27 cellular contexts compared by ENCODE assay signal in genomic region chr11:1988174-1988573, GRCh38. TPM values are rescaled to one million over a fixed set of nuclear protein-coding genes. Genes with fewer than 3 reads are reported as not detected.
"Had no signal": no experiment of that assay in that cellular context is flagged by ENCODE, and none has a peak within 500 bp of the region (broad histone marks: within the 10 kb centered on the region; RNA-seq: fewer than 3 reads in every experiment).

No MANE protein-coding gene starts in this region.

- H3K9me3 Mint-ChIP-seq: activated CD4-positive, alpha-beta memory T cell treated with anti-CD3 and anti-CD28 coated beads for 36 hours; activated CD4-positive, alpha-beta T cell treated with anti-CD3 and anti-CD28 coated beads, Interleukin-2, amount 10 ng/mL, durations not matched to agents 24 days and 14 days; activated T-cell treated with anti-CD3 and anti-CD28 coated beads, Interleukin-2, amount 50 U/mL, for 24 hours; activated T-cell treated with anti-CD3 and anti-CD28 coated beads, Interleukin-2, amount 50 U/mL, for 72 hours had no signal

- H3K4me1 Mint-ChIP-seq: activated CD4-positive, alpha-beta T cell treated with anti-CD3 and anti-CD28 coated beads for 36 hours; activated CD4-positive, alpha-beta T cell treated with anti-CD3 and anti-CD28 coated beads, Interleukin-2, amount 10 ng/mL, durations not matched to agents 24 days and 14 days had no signal

- H3K4me3 Mint-ChIP-seq: activated CD4-positive, alpha-beta memory T cell treated with anti-CD3 and anti-CD28 coated beads for 36 hours; activated CD4-positive, alpha-beta T cell treated with anti-CD3 and anti-CD28 coated beads for 36 hours; activated CD4-positive, alpha-beta T cell treated with anti-CD3 and anti-CD28 coated beads, Interleukin-2, amount 10 ng/mL, durations not matched to agents 24 days and 14 days; activated naive CD8-positive, alpha-beta T cell; activated T-cell treated with anti-CD3 and anti-CD28 coated beads, Interleukin-2, amount 50 U/mL, for 24 hours; activated T-cell treated with anti-CD3 and anti-CD28 coated beads, Interleukin-2, amount 50 U/mL, for 72 hours had no signal

- H3K36me3 ChIP-seq: colonic mucosa, esophagus squamous epithelium, gastroesophageal sphincter had no signal

- H3K36me3 Mint-ChIP-seq: activated CD4-positive, alpha-beta memory T cell treated with anti-CD3 and anti-CD28 coated beads for 36 hours; activated naive CD8-positive, alpha-beta T cell had no signal

- H3K27me3 ChIP-seq: colonic mucosa, esophagus squamous epithelium, gastroesophageal sphincter had no signal

- H3K27me3 Mint-ChIP-seq: activated CD4-positive, alpha-beta memory T cell treated with anti-CD3 and anti-CD28 coated beads for 36 hours; activated CD4-positive, alpha-beta T cell treated with anti-CD3 and anti-CD28 coated beads for 36 hours; activated CD4-positive, alpha-beta T cell treated with anti-CD3 and anti-CD28 coated beads, Interleukin-2, amount 10 ng/mL, durations not matched to agents 24 days and 14 days; activated naive CD8-positive, alpha-beta T cell; activated T-cell treated with anti-CD3 and anti-CD28 coated beads, Interleukin-2, amount 50 U/mL, for 24 hours had no signal

- H3K4me1 ChIP-seq: colonic mucosa, esophagus squamous epithelium, gastroesophageal sphincter had no signal

- ATAC-seq: activated CD4-positive, alpha-beta T cell treated with anti-CD3 and anti-CD28 coated beads for 36 hours; activated T-cell treated with anti-CD3 and anti-CD28 coated beads, Interleukin-2, amount 50 U/mL, for 72 hours; gastroesophageal sphincter had no signal

- FAIRE-seq: astrocyte, endometrium, endothelial cell of umbilical vein had no signal

- H3K4me3 ChIP-seq: colonic mucosa, esophagus squamous epithelium, gastroesophageal sphincter had no signal

- H3K9me3 ChIP-seq: colonic mucosa, esophagus squamous epithelium, gastroesophageal sphincter had no signal

- DNase-seq: activated CD4-positive, alpha-beta memory T cell treated with anti-CD3 and anti-CD28 coated beads for 36 hours; activated CD4-positive, alpha-beta T cell treated with anti-CD3 and anti-CD28 coated beads for 36 hours; activated CD4-positive, CD25-positive, alpha-beta regulatory T cell; activated CD8-positive, alpha-beta memory T cell treated with anti-CD3 and anti-CD28 coated beads, Interleukin-2, amount 50 U/mL, for 48 hours; activated gamma-delta T cell; activated naive CD4-positive, alpha-beta T cell; activated naive CD4-positive, alpha-beta T cell treated with anti-CD3 and anti-CD28 coated beads, Interleukin-2, amount 50 U/mL, for 16 hours; activated T-cell treated with anti-CD3 and anti-CD28 coated beads for 4 hours; activated T-cell treated with anti-CD3 and anti-CD28 coated beads, Interleukin-2, amount 50 U/mL, for 24 hours; activated T-cell treated with anti-CD3 and anti-CD28 coated beads, Interleukin-2, amount 50 U/mL, for 72 hours; amniotic stem cell; anterior cingulate cortex; central memory CD4-positive, alpha-beta T cell; cerebellar nuclear complex; colonic mucosa; effector CD8-positive, alpha-beta T cell; esophagus squamous epithelium; foreskin melanocyte; T-helper 2 cell had no signal

- H3K27ac ChIP-seq: colonic mucosa, epithelial cell of prostate, esophagus squamous epithelium, gastroesophageal sphincter had no signal

- H3K27ac Mint-ChIP-seq: activated CD4-positive, alpha-beta memory T cell treated with anti-CD3 and anti-CD28 coated beads for 36 hours; activated CD4-positive, alpha-beta T cell treated with anti-CD3 and anti-CD28 coated beads for 36 hours; activated CD4-positive, alpha-beta T cell treated with anti-CD3 and anti-CD28 coated beads, Interleukin-2, amount 10 ng/mL, durations not matched to agents 24 days and 14 days; activated naive CD8-positive, alpha-beta T cell; activated T-cell treated with anti-CD3 and anti-CD28 coated beads, Interleukin-2, amount 50 U/mL, for 24 hours; activated T-cell treated with anti-CD3 and anti-CD28 coated beads, Interleukin-2, amount 50 U/mL, for 72 hours had no signal

RNA-seq across cellular contexts. Expression of gene H19, which starts 9.5 kb away (rescaled TPM):
- total RNA-seq: activated CD4-positive, alpha-beta memory T cell treated with anti-CD3 and anti-CD28 coated beads for 36 hours; activated CD4-positive, alpha-beta T cell treated with anti-CD3 and anti-CD28 coated beads for 36 hours; activated CD4-positive, alpha-beta T cell treated with anti-CD3 and anti-CD28 coated beads, Interleukin-2, amount 10 ng/mL, durations not matched to agents 24 days and 14 days; activated T-cell treated with anti-CD3 and anti-CD28 coated beads, Interleukin-2, amount 50 U/mL, for 72 hours; T-helper 1 cell treated with Interleukin-12 subunit alpha and Interleukin-12 subunit beta and Interleukin-4 antibody, amounts not matched to agents 30 ng/mL and 1 ng/mL, for 36 hours had no signal
